In genomic region chr6:135358251-135358821, GRCh38 we compare ENCODE assay signal across 13 cellular contexts.
DNase-seq lines count a peak whose midpoint lies in the region; TF ChIP-seq lines count a peak whose summit lies in the region.
"Had no signal": no experiment of that assay in that cellular context is flagged by ENCODE, and none has a peak within 500 bp of the region (broad histone marks: within the 10 kb centered on the region; RNA-seq: fewer than 3 reads in every experiment).

No MANE protein-coding gene starts in this region.

- no peak for TF ChIP-seq CTCF in osteocyte (IDR thresholded peaks at IDR 0.05)
- no peak for TF ChIP-seq CTCF in GM20000 (IDR thresholded peaks at IDR 0.05; ENCODE audit: extremely low read depth, missing control alignments)

- H3K9me3 Mint-ChIP-seq in osteocyte (ENCODE audit: unreplicated experiment) = peaks cover 6% of the 10 kb centered on the region

- H3K4me1 Mint-ChIP-seq in osteocyte (ENCODE audit: unreplicated experiment) = peaks cover 25% of the 10 kb centered on the region
- H3K4me1 Mint-ChIP-seq: activated naive CD8-positive, alpha-beta T cell treated with anti-CD3 and anti-CD28 coated beads, Interleukin-2, amount 10 ng/mL, durations not matched to agents 7 days and 5 days had no signal

- H3K4me3 Mint-ChIP-seq in osteocyte (ENCODE audit: unreplicated experiment) = peak overlapping the region; percentile 11
- H3K4me3 Mint-ChIP-seq: activated naive CD8-positive, alpha-beta T cell treated with anti-CD3 and anti-CD28 coated beads, Interleukin-2, amount 10 ng/mL, durations not matched to agents 7 days and 5 days; IgD-negative memory B cell had no signal

- H3K27ac Mint-ChIP-seq in osteocyte (ENCODE audit: unreplicated experiment) = peak overlapping the region; percentile 92
- H3K27ac Mint-ChIP-seq: activated naive CD8-positive, alpha-beta T cell treated with anti-CD3 and anti-CD28 coated beads, Interleukin-2, amount 10 ng/mL, durations not matched to agents 7 days and 5 days; IgD-negative memory B cell had no signal

- no peaks in the 10 kb centered on the region for H3K27me3 Mint-ChIP-seq in osteocyte (ENCODE audit: unreplicated experiment)
- H3K27me3 Mint-ChIP-seq: activated naive CD8-positive, alpha-beta T cell treated with anti-CD3 and anti-CD28 coated beads, Interleukin-2, amount 10 ng/mL, durations not matched to agents 7 days and 5 days; IgD-negative memory B cell had no signal

- DNase-seq in ELR (ENCODE audit: low read depth) (peak; percentile 98), NCI-H226 (peak; percentile 83), dermis blood vessel endothelial cell (peak; percentile 30), osteocyte (ENCODE audit: extremely low spot score, unreplicated experiment) (no peak), HT-29 (ENCODE audit: low spot score) (no peak), NCI-H2029 (lab: John Stamatoyannopoulos, UW) (no peak), GM20000 (ENCODE audit: low spot score) (no peak)
- DNase-seq: activated CD4-positive, alpha-beta T cell treated with anti-CD3 and anti-CD28 coated beads for 48 hours; activated naive CD8-positive, alpha-beta T cell treated with anti-CD3 and anti-CD28 coated beads, Interleukin-2, amount 10 ng/mL, durations not matched to agents 7 days and 5 days; left cardiac atrium; NCI-H446; pancreas had no signal

- peaks cover 6% of the 10 kb centered on the region for H3K36me3 Mint-ChIP-seq in osteocyte (ENCODE audit: unreplicated experiment)

Comparison
In these comparisons a context has a peak if more than half of its experiments do, and no peak if none do; other contexts are left out.
1. DNase-seq: peak in ELR (single experiment), NCI-H226 (single experiment) and dermis blood vessel endothelial cell (single experiment); none in osteocyte (single experiment), HT-29 (single experiment), NCI-H2029 (single experiment) and GM20000 (single experiment).